In the genomic region with DNA sequence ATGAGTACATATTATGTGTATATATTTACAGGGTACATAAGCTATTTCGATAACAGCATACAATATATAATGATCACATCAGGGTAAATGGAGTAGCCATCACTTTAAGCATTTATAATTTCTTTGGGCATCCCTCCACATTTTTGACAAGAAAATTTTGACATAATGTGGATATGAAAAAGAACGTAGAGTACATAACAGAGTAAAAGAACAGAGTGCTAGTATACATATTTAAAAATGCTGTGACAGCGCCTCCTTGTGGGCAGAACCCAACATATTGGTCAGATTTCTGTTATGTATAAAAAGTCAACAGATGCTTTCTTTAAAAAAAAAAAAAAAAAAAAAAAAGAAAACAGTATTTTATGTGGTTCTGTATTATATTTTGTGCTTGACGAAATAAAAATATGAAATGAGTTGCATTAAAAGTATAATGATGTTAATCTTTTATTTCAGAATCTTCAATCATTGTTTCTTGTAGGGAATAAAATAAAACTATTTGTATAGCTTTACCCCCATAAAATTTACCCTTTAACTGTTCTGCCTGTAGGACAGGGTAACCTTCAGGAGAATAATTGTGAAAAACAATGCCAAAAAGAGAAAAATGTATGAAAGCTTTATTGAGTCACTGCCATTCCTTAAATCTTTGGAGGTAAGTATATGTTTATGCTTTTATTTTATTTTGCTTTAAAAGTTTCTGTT, we compare ENCODE assay signal across 8 cellular contexts. TPM values are rescaled to one million over a fixed set of nuclear protein-coding genes. Genes with fewer than 3 reads are reported as not detected.
DNase-seq lines count a peak whose midpoint lies in the region; TF ChIP-seq lines count a peak whose summit lies in the region.

No MANE protein-coding gene starts in this region.

- no peaks in the 10 kb centered on the region for H3K36me3 ChIP-seq in SJSA1

- DNase-seq in DMS114 treated with DMSO at 0.1 percent for 48 hours (lab: John Stamatoyannopoulos, UW; ENCODE audit: unreplicated experiment) = peak; percentile 62
- peak; percentile 72 for DNase-seq in M059J (ENCODE audit: low read depth)
- peak; percentile 62 to 64 for DNase-seq in SJSA1 (ENCODE audit: low read depth in 1 of 2, low spot score in 2 of 2)
- peak; percentile 67 for DNase-seq in activated gamma-delta T cell treated with anti-CD3 and anti-CD28 coated beads, Interleukin-2, amount 50 U/mL, for 16 hours (ENCODE audit: low read depth)
- DNase-seq in glutamatergic neuron = peak; percentile 72
- DNase-seq in retina = peak; percentile 35
- no peak for DNase-seq in occipital lobe (lab: John Stamatoyannopoulos, UW)
- no peak for DNase-seq in cerebellar nuclear complex (lab: John Stamatoyannopoulos, UW)

- H3K27me3 Mint-ChIP-seq in glutamatergic neuron (ENCODE audit: unreplicated experiment) = no peaks in the 10 kb centered on the region

- peaks cover 3% of the 10 kb centered on the region for H3K4me1 ChIP-seq in SJSA1 (replicated peaks)

- no peak overlapping the region for H3K27ac Mint-ChIP-seq in glutamatergic neuron (ENCODE audit: unreplicated experiment)

- no peaks in the 10 kb centered on the region for H3K27me3 ChIP-seq in SJSA1 (replicated peaks)

- H3K9me3 ChIP-seq in SJSA1 (replicated peaks) = no peaks in the 10 kb centered on the region

- H3K4me3 Mint-ChIP-seq in glutamatergic neuron (ENCODE audit: unreplicated experiment) = no peak overlapping the region

- TF ChIP-seq CTCF in glutamatergic neuron (IDR thresholded peaks at IDR 0.05; ENCODE audit: partially characterized antibody, unreplicated experiment) = peak; percentile 94

- no peaks in the 10 kb centered on the region for H3K36me3 Mint-ChIP-seq in glutamatergic neuron (ENCODE audit: unreplicated experiment)

- H3K9me3 Mint-ChIP-seq in glutamatergic neuron (ENCODE audit: unreplicated experiment) = no peaks in the 10 kb centered on the region

- no peaks in the 10 kb centered on the region for H3K4me1 Mint-ChIP-seq in glutamatergic neuron (ENCODE audit: low read depth, unreplicated experiment)

- H3K27ac ChIP-seq in SJSA1 = no peak overlapping the region

- no peak overlapping the region for H3K4me3 ChIP-seq in SJSA1

RNA-seq across cellular contexts. Expression of a gene that starts 18.3 kb away (rescaled TPM):
- total RNA-seq in M059J (2014; rRNA removed; shearing (Covaris generic)) = 61.5 and 73.1 TPM in 2 replicates
- 44.8 and 45.5 TPM in 2 replicates for total RNA-seq in SJSA1 (2014; rRNA removed; shearing (Covaris generic))
- total RNA-seq in glutamatergic neuron (ENCODE audit: unreplicated experiment) (39.7 TPM), occipital lobe (78.6 TPM)

Comparison
In these comparisons a context has a peak if more than half of its experiments do, and no peak if none do; other contexts are left out.
1. DNase-seq: peak in DMS114 treated with DMSO at 0.1 percent for 48 hours (single experiment), M059J (single experiment), SJSA1 (2 of 2), activated gamma-delta T cell treated with anti-CD3 and anti-CD28 coated beads, Interleukin-2, amount 50 U/mL, for 16 hours (single experiment), glutamatergic neuron (single experiment) and retina (single experiment); none in occipital lobe (single experiment) and cerebellar nuclear complex (0 of 2).